Comparison of ENCODE assay signal across 11 cellular contexts in genomic region chr7:48110868-48111267, GRCh38. TPM values are rescaled to one million over a fixed set of nuclear protein-coding genes. Genes with fewer than 3 reads are reported as not detected.
A peak's percentile ranks its signal among the peaks of the same experiment; 100 is the strongest.
DNase-seq lines count a peak whose midpoint lies in the region; ATAC-seq and TF ChIP-seq lines count a peak whose summit lies in the region.
"Had no signal": no experiment of that assay in that cellular context is flagged by ENCODE, and none has a peak within 500 bp of the region (broad histone marks: within the 10 kb centered on the region; RNA-seq: fewer than 3 reads in every experiment).

No MANE protein-coding gene starts in this region.

- H3K9me3 ChIP-seq in CD4-positive, alpha-beta T cell (ENCODE audit: control insufficient read depth, low read length): no peaks in the 10 kb centered on the region
- H3K9me3 ChIP-seq in esophagus muscularis mucosa: no peaks in the 10 kb centered on the region

- CTCF ChIA-PET in CD4-positive, alpha-beta T cell (lab: Charles Lee): interaction anchor here (0.7 to 4.2 kb wide), 25 partner anchors 9 to 166 kb away, joined by 3 to 56 read pairs (median 6); partner anchors contain the start of genes C7orf57 and UPP1
- CTCF ChIA-PET in T-cell (lab: Charles Lee): interaction anchor here (0.6 to 3.1 kb wide), 27 partner anchors 9 to 166 kb away, joined by 3 to 42 read pairs (median 4); partner anchors contain the start of genes PKD1L1 (in 1 of the 2) and UPP1 (in 1 of the 2)

- no peak overlapping the region for H3K27ac ChIP-seq in CD4-positive, alpha-beta T cell (ENCODE audit: low read depth, low read length)
- no peak overlapping the region for H3K27ac ChIP-seq in esophagus muscularis mucosa (replicated peaks in 1 of 4)

- H3K4me1 Mint-ChIP-seq in CD4-positive, alpha-beta T cell (ENCODE audit: low read depth): peaks cover 10% of the 10 kb centered on the region
- H3K4me1 Mint-ChIP-seq in T-cell: peaks cover 12 to 14% (median 14%) of the 10 kb centered on the region in 3 donors

- no peaks in the 10 kb centered on the region for H3K27me3 ChIP-seq in CD4-positive, alpha-beta T cell (ENCODE audit: control insufficient read depth, insufficient read depth, low read length)
- no peaks in the 10 kb centered on the region for H3K27me3 ChIP-seq in esophagus muscularis mucosa

- TF ChIP-seq POLR2A in esophagus muscularis mucosa (IDR thresholded peaks at IDR 0.05; ENCODE audit: low read depth) (no peak), lower leg skin (IDR thresholded peaks at IDR 0.05) (no peak)

- TF ChIP-seq CTCF in CD4-positive, alpha-beta T cell (IDR thresholded peaks at IDR 0.05): no peak
- TF ChIP-seq CTCF in esophagus muscularis mucosa (IDR thresholded peaks at IDR 0.05) (no peak), lower leg skin (IDR thresholded peaks at IDR 0.05) (no peak)

- no peak for DNase-seq in CD4-positive, alpha-beta T cell
- DNase-seq in T-cell: no peak
- DNase-seq in esophagus muscularis mucosa (ENCODE audit: extremely low spot score): peak; percentile 62
- DNase-seq in activated CD4-positive, CD25-positive, alpha-beta regulatory T cell (lab: John Stamatoyannopoulos, UW): no peak
- no peak for DNase-seq in NCI-H345 (lab: John Stamatoyannopoulos, UW)
- DNase-seq in lower leg skin (ENCODE audit: low spot score in 2 of 2): no peak
- no peak for DNase-seq in activated CD8-positive, alpha-beta memory T cell treated with anti-CD3 and anti-CD28 coated beads for 24 hours
- DNase-seq: DMS79 had no signal

- no peaks in the 10 kb centered on the region for H3K27me3 Mint-ChIP-seq in CD4-positive, alpha-beta T cell
- H3K27me3 Mint-ChIP-seq in T-cell: no peaks in the 10 kb centered on the region

- peaks cover 16 to 34% (median 32%) of the 10 kb centered on the region in 4 donors for H3K36me3 ChIP-seq in esophagus muscularis mucosa

- H3K36me3 Mint-ChIP-seq in CD4-positive, alpha-beta T cell (ENCODE audit: low read depth): peaks cover 40% of the 10 kb centered on the region
- peaks cover 20% of the 10 kb centered on the region for H3K36me3 Mint-ChIP-seq in T-cell

- H3K4me3 ChIP-seq in esophagus muscularis mucosa (no peak overlapping the region), lower leg skin (ENCODE audit: low read depth, poor library complexity, severe bottlenecking) (no peak overlapping the region)
- H3K4me3 ChIP-seq: GM12878 had no signal

- no peak for TF ChIP-seq EP300 in esophagus muscularis mucosa (IDR thresholded peaks at IDR 0.05)

- POLR2A ChIA-PET in CD4-positive, alpha-beta T cell (lab: Charles Lee): interaction anchor here (1.0 to 1.9 kb wide), 3 partner anchors 22 to 119 kb away, joined by 3 to 26 read pairs (median 13); partner anchors contain the start of gene UPP1
- POLR2A ChIA-PET in T-cell (lab: Charles Lee): interaction anchor here in 1 of 2 donors (0.7 kb wide), 1 partner anchor 120 kb away, joined by 4 read pairs; no protein-coding TSS in a partner anchor

- H3K4me3 Mint-ChIP-seq in CD4-positive, alpha-beta T cell: no peak overlapping the region
- H3K4me3 Mint-ChIP-seq in T-cell: no peak overlapping the region
- H3K4me3 Mint-ChIP-seq: B cell, HFFc6 had no signal

- H3K27ac Mint-ChIP-seq in CD4-positive, alpha-beta T cell: peak overlapping the region; percentile 25
- peak overlapping the region; percentile 26 to 79 for H3K27ac Mint-ChIP-seq in T-cell
- H3K27ac Mint-ChIP-seq: B cell had no signal

- WGBS in esophagus muscularis mucosa: 81% methylated on average over 4 of the region's 4 CpGs
- 81 to 85% methylated on average over 4 of the region's 4 CpGs for WGBS in lower leg skin, 2 donors

- no peaks in the 10 kb centered on the region for H3K4me1 ChIP-seq in esophagus muscularis mucosa

- intact Hi-C loops in CD4-positive, alpha-beta T cell (cut with DNase I, micrococcal nuclease): loop anchor here (1.0 to 5.0 kb wide), 6 partner anchors 22 to 166 kb away; partner anchors contain the start of genes C7orf57 (in 1 of the 2), HUS1 (in 1 of the 2) and UPP1 (in 1 of the 2)
- intact Hi-C loops in esophagus muscularis mucosa (cut with DNase I): loop anchor here (2.0 to 5.0 kb wide), 2 partner anchors 74 to 120 kb away; partner anchors contain the start of gene C7orf57
- intact Hi-C loops in lower leg skin (cut with DNase I; ENCODE audit: low total_unique reads): loop anchor here (5.0 kb wide), 1 partner anchor 164 kb away; the partner anchor contains the start of gene PKD1L1

- ATAC-seq in CD4-positive, alpha-beta T cell (ENCODE audit: poor library complexity): no peak
- no peak for ATAC-seq in T-cell (replicated peaks in 1 of 4)

- H3K9me3 Mint-ChIP-seq in CD4-positive, alpha-beta T cell: no peaks in the 10 kb centered on the region
- no peaks in the 10 kb centered on the region for H3K9me3 Mint-ChIP-seq in T-cell
- H3K9me3 Mint-ChIP-seq: HFFc6 had no signal

RNA-seq across cellular contexts. Expression of gene UPP1, which starts 21.8 kb away (rescaled TPM):
- total RNA-seq in CD4-positive, alpha-beta T cell: 100 to 1,000 TPM; 125 to 126 TPM
- total RNA-seq in T-cell: 100 to 1,000 TPM in 3 of 5 donors, 10 to 100 TPM in 2; 77.7 to 227 (median 177) TPM
- total RNA-seq in esophagus muscularis mucosa: 10 to 100 TPM in 3 of 4 donors, 1 to 10 TPM in 1; 7.1 to 26.8 (median 10.6) TPM
- 1 to 10 TPM; 3.9 to 9.4 (median 5.9) TPM for total RNA-seq in lower leg skin
